ENCODE assay signal across 22 cellular contexts in the genomic region with DNA sequence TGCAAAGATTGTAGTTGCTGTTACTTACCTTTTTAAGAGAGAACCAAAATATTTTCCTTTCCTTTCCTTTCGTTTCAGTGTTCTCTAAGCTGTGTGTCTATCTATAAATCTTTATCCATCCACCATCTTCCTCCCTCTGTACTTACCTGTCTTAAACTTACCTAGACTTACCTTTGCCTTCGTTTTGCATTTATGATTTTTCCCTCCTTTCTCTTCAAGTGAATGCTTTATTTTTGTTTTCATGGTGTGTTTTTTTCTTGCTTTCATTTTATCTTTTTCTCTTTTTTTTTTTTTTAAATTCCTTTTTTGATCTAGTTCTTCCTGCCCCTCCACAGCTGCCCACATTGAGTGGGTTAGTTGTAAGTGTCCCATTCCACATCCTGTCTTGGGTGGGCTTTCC. TPM values are rescaled to one million over a fixed set of nuclear protein-coding genes. Genes with fewer than 3 reads are reported as not detected.
A peak's percentile ranks its signal among the peaks of the same experiment; 100 is the strongest.
DNase-seq lines count a peak whose midpoint lies in the region; ATAC-seq and TF ChIP-seq lines count a peak whose summit lies in the region.
"Had no signal": no experiment of that assay in that cellular context is flagged by ENCODE, and none has a peak within 500 bp of the region (broad histone marks: within the 10 kb centered on the region; RNA-seq: fewer than 3 reads in every experiment).

No MANE protein-coding gene starts in this region.

- no peaks in the 10 kb centered on the region for H3K9me3 ChIP-seq in CD8-positive, alpha-beta T cell (ENCODE audit: low read length)
- H3K9me3 ChIP-seq: A549, heart left ventricle, SJCRH30 had no signal

- H3K4me3 Mint-ChIP-seq in activated T-cell treated with anti-CD3 and anti-CD28 coated beads, Interleukin-2, amount 50 U/mL, for 72 hours = peak overlapping the region; percentile 13 to 20
- peak overlapping the region; percentile 51 for H3K4me3 Mint-ChIP-seq in CD8-positive, alpha-beta T cell
- H3K4me3 Mint-ChIP-seq in activated naive CD8-positive, alpha-beta T cell = peak overlapping the region; percentile 4
- no peak overlapping the region for H3K4me3 Mint-ChIP-seq in stimulated activated effector memory CD8-positive, alpha-beta T cell treated with anti-CD3 and anti-CD28 coated beads, Interleukin-12 subunit alpha, Interleukin-12 subunit beta, amount 100 ng/mL, for 72 hours

- no peaks in the 10 kb centered on the region for H3K27me3 Mint-ChIP-seq in activated T-cell treated with anti-CD3 and anti-CD28 coated beads, Interleukin-2, amount 50 U/mL, for 72 hours (ENCODE audit: low read depth)
- H3K27me3 Mint-ChIP-seq in CD8-positive, alpha-beta T cell (ENCODE audit: low read depth) = no peaks in the 10 kb centered on the region
- no peaks in the 10 kb centered on the region for H3K27me3 Mint-ChIP-seq in activated naive CD8-positive, alpha-beta T cell

- peaks cover 9 to 16% of the 10 kb centered on the region in 2 donors for H3K36me3 Mint-ChIP-seq in activated T-cell treated with anti-CD3 and anti-CD28 coated beads, Interleukin-2, amount 50 U/mL, for 72 hours (ENCODE audit: insufficient read depth in 2 of 2)
- H3K36me3 Mint-ChIP-seq in CD8-positive, alpha-beta T cell = peaks cover 6% of the 10 kb centered on the region
- peaks cover 11% of the 10 kb centered on the region for H3K36me3 Mint-ChIP-seq in activated naive CD8-positive, alpha-beta T cell
- H3K36me3 Mint-ChIP-seq in stimulated activated effector memory CD8-positive, alpha-beta T cell treated with anti-CD3 and anti-CD28 coated beads, Interleukin-12 subunit alpha, Interleukin-12 subunit beta, amount 100 ng/mL, for 72 hours = no peaks in the 10 kb centered on the region

- H3K27ac Mint-ChIP-seq in activated T-cell treated with anti-CD3 and anti-CD28 coated beads, Interleukin-2, amount 50 U/mL, for 72 hours = peak overlapping the region; percentile 82
- H3K27ac Mint-ChIP-seq in CD8-positive, alpha-beta T cell = peak overlapping the region; percentile 61
- H3K27ac Mint-ChIP-seq in activated naive CD8-positive, alpha-beta T cell = peak overlapping the region; percentile 72
- H3K27ac Mint-ChIP-seq in stimulated activated effector memory CD8-positive, alpha-beta T cell treated with anti-CD3 and anti-CD28 coated beads, Interleukin-12 subunit alpha, Interleukin-12 subunit beta, amount 100 ng/mL, for 72 hours = peak overlapping the region; percentile 22

- ATAC-seq in activated T-cell treated with anti-CD3 and anti-CD28 coated beads, Interleukin-2, amount 50 U/mL, for 72 hours (replicated peaks in 1 of 2) = no peak
- ATAC-seq in CD8-positive, alpha-beta T cell = no peak
- ATAC-seq in stimulated activated effector memory CD8-positive, alpha-beta T cell treated with anti-CD3 and anti-CD28 coated beads, Interleukin-12 subunit alpha, Interleukin-12 subunit beta, amount 100 ng/mL, for 72 hours = no peak
- ATAC-seq: A549, esophagus mucosa, foreskin keratinocyte, heart left ventricle had no signal

- H3K36me3 ChIP-seq in CD8-positive, alpha-beta T cell (ENCODE audit: insufficient read depth, low read length) = no peaks in the 10 kb centered on the region
- H3K36me3 ChIP-seq: heart left ventricle, SJCRH30, WERI-Rb-1 had no signal

- H3K4me1 ChIP-seq in CD8-positive, alpha-beta T cell (ENCODE audit: insufficient read depth, low read length) = peaks cover 54% of the 10 kb centered on the region
- H3K4me1 ChIP-seq: foreskin keratinocyte, SJCRH30 had no signal

- no peak overlapping the region for H3K4me3 ChIP-seq in CD8-positive, alpha-beta T cell (ENCODE audit: low read depth, low read length)
- H3K4me3 ChIP-seq: A549, heart left ventricle, SJCRH30 had no signal

- POLR2A ChIA-PET in CD8-positive, alpha-beta T cell (lab: Charles Lee) = interaction anchor here (0.7 kb wide), 1 partner anchor 12 kb away, joined by 3 read pairs; no protein-coding TSS in a partner anchor

- H3K9me3 Mint-ChIP-seq in activated T-cell treated with anti-CD3 and anti-CD28 coated beads, Interleukin-2, amount 50 U/mL, for 72 hours = peaks cover 0 to 3% of the 10 kb centered on the region in 2 donors
- H3K9me3 Mint-ChIP-seq in CD8-positive, alpha-beta T cell = no peaks in the 10 kb centered on the region
- no peaks in the 10 kb centered on the region for H3K9me3 Mint-ChIP-seq in activated naive CD8-positive, alpha-beta T cell (ENCODE audit: low read depth)
- H3K9me3 Mint-ChIP-seq in stimulated activated effector memory CD8-positive, alpha-beta T cell treated with anti-CD3 and anti-CD28 coated beads, Interleukin-12 subunit alpha, Interleukin-12 subunit beta, amount 100 ng/mL, for 72 hours = peaks cover 4% of the 10 kb centered on the region

- no peak overlapping the region for H3K27ac ChIP-seq in CD8-positive, alpha-beta T cell (ENCODE audit: low read depth, low read length)
- H3K27ac ChIP-seq: A549, foreskin keratinocyte, heart left ventricle, SJCRH30, WERI-Rb-1 had no signal

- intact Hi-C loops in CD8-positive, alpha-beta T cell (cut with DNase I, micrococcal nuclease) = loop anchor here in 1 of 2 experiments (2.0 kb wide), 1 partner anchor 17 kb away; no protein-coding TSS in a partner anchor

- CTCF ChIA-PET in CD8-positive, alpha-beta T cell (lab: Charles Lee) = no interaction called here

- H3K4me1 Mint-ChIP-seq in activated T-cell treated with anti-CD3 and anti-CD28 coated beads, Interleukin-2, amount 50 U/mL, for 72 hours (ENCODE audit: low read depth) = peaks cover 60% of the 10 kb centered on the region
- H3K4me1 Mint-ChIP-seq in CD8-positive, alpha-beta T cell (ENCODE audit: low read depth) = peaks cover 78% of the 10 kb centered on the region
- peaks cover 83% of the 10 kb centered on the region for H3K4me1 Mint-ChIP-seq in activated naive CD8-positive, alpha-beta T cell (ENCODE audit: low read depth)
- peaks cover 49% of the 10 kb centered on the region for H3K4me1 Mint-ChIP-seq in stimulated activated effector memory CD8-positive, alpha-beta T cell treated with anti-CD3 and anti-CD28 coated beads, Interleukin-12 subunit alpha, Interleukin-12 subunit beta, amount 100 ng/mL, for 72 hours

- TF ChIP-seq CTCF in CD8-positive, alpha-beta T cell (IDR thresholded peaks at IDR 0.05) = no peak

- no peak for DNase-seq in activated T-cell treated with anti-CD3 and anti-CD28 coated beads, Interleukin-2, amount 50 U/mL, for 72 hours
- no peak for DNase-seq in activated T-cell treated with anti-CD3 and anti-CD28 coated beads for 4 hours
- DNase-seq in CD8-positive, alpha-beta T cell = no peak
- DNase-seq in stimulated activated effector memory CD8-positive, alpha-beta T cell treated with anti-CD3 and anti-CD28 coated beads, Interleukin-12 subunit alpha, Interleukin-12 subunit beta, amount 100 ng/mL, for 72 hours (ENCODE audit: low spot score in 2 of 2) = no peak
- no peak for DNase-seq in COLO829 (ENCODE audit: low spot score)
- DNase-seq in NOMO-1 treated with DMSO at 0.1 percent for 48 hours (lab: John Stamatoyannopoulos, UW; ENCODE audit: unreplicated experiment) = no peak
- DNase-seq in mucosa of gallbladder (ENCODE audit: low spot score) = no peak
- DNase-seq: AML-193; central memory CD4-positive, alpha-beta T cell; dermis blood vessel endothelial cell; EL; foreskin keratinocyte; heart left ventricle; NCI-H146; SJCRH30; stimulated activated CD4-positive, alpha-beta T cell treated with anti-CD3 and anti-CD28 coated beads, Interleukin-4, amount 100 ng/mL, for 4 hours; SW 1271; T1000; WERI-Rb-1 had no signal

- H3K27me3 ChIP-seq in CD8-positive, alpha-beta T cell (ENCODE audit: insufficient read depth, low read length) = no peaks in the 10 kb centered on the region
- H3K27me3 ChIP-seq: foreskin keratinocyte, heart left ventricle, SJCRH30 had no signal

RNA-seq across cellular contexts. Expression of a gene that starts 26.2 kb away (rescaled TPM):
- 10 to 100 TPM; 62.9 to 71.6 TPM for total RNA-seq in activated T-cell treated with anti-CD3 and anti-CD28 coated beads, Interleukin-2, amount 50 U/mL, for 72 hours
- 100 to 1,000 TPM in 1 of 2 experiments, 10 to 100 TPM in 1; 98.4 to 111 TPM for total RNA-seq in CD8-positive, alpha-beta T cell
- total RNA-seq in mucosa of gallbladder = 101 TPM

Comparison
In these comparisons a context has a peak if more than half of its experiments do, and no peak if none do; other contexts are left out.
1. H3K27ac Mint-ChIP-seq: peak in every context shown above with its lines; median percentile 82 in activated T-cell treated with anti-CD3 and anti-CD28 coated beads, Interleukin-2, amount 50 U/mL, for 72 hours; 72 in activated naive CD8-positive, alpha-beta T cell; 61 in CD8-positive, alpha-beta T cell; 22 in stimulated activated effector memory CD8-positive, alpha-beta T cell treated with anti-CD3 and anti-CD28 coated beads, Interleukin-12 subunit alpha, Interleukin-12 subunit beta, amount 100 ng/mL, for 72 hours.